26 cellular contexts compared by ENCODE assay signal in genomic region chr14:97624985-97625384, GRCh38.
"Had no signal": no experiment of that assay in that cellular context is flagged by ENCODE, and none has a peak within 500 bp of the region (broad histone marks: within the 10 kb centered on the region; RNA-seq: fewer than 3 reads in every experiment).

No MANE protein-coding gene starts in this region.

- H3K27me3 Mint-ChIP-seq: naive thymus-derived CD8-positive, alpha-beta T cell had no signal

- H3K9me3 ChIP-seq: esophagus squamous epithelium, gastrocnemius medialis, heart right ventricle, left lung, lower lobe of right lung, mucosa of descending colon had no signal

- H3K27ac Mint-ChIP-seq: endodermal cell, mesothelial cell of epicardium had no signal

- H3K27me3 ChIP-seq: esophagus squamous epithelium, gastrocnemius medialis, left lung had no signal

- H3K36me3 ChIP-seq: esophagus squamous epithelium, gastrocnemius medialis, heart right ventricle, left lung, lower lobe of right lung had no signal

- H3K27ac ChIP-seq: coronary artery, dorsolateral prefrontal cortex, epithelial cell of prostate, esophagus squamous epithelium, gastrocnemius medialis, heart right ventricle, left lung, lower lobe of right lung had no signal

- ATAC-seq: esophagus mucosa; gastrocnemius medialis; heart right ventricle; left cardiac atrium; left lung; left ventricle myocardium superior; lower lobe of right lung; mucosa of descending colon; naive thymus-derived CD8-positive, alpha-beta T cell had no signal

- H3K4me3 ChIP-seq: coronary artery, dorsolateral prefrontal cortex, esophagus squamous epithelium, gastrocnemius medialis, heart right ventricle, left lung, lower lobe of right lung, mucosa of descending colon had no signal

- H3K36me3 Mint-ChIP-seq: mesothelial cell of epicardium; naive B cell; naive thymus-derived CD8-positive, alpha-beta T cell had no signal

- H3K9me3 Mint-ChIP-seq: endodermal cell, mesothelial cell of epicardium had no signal

- DNase-seq: dermis blood vessel endothelial cell; dorsolateral prefrontal cortex; effector CD4-positive, alpha-beta T cell; effector memory CD4-positive, alpha-beta T cell; endodermal cell; erythroblast; esophagus squamous epithelium; foreskin fibroblast; foreskin melanocyte; gastrocnemius medialis; glutamatergic neuron; head of caudate nucleus; heart right ventricle; hippocampal formation; left cardiac atrium; left lung; left ventricle myocardium superior; lower lobe of right lung; mesenchymal stem cell; mucosa of descending colon; naive B cell; naive thymus-derived CD8-positive, alpha-beta T cell had no signal

- H3K4me3 Mint-ChIP-seq: endodermal cell; mesothelial cell of epicardium; naive B cell; naive thymus-derived CD8-positive, alpha-beta T cell had no signal
